27 cellular contexts compared by ENCODE assay signal in the genomic region with DNA sequence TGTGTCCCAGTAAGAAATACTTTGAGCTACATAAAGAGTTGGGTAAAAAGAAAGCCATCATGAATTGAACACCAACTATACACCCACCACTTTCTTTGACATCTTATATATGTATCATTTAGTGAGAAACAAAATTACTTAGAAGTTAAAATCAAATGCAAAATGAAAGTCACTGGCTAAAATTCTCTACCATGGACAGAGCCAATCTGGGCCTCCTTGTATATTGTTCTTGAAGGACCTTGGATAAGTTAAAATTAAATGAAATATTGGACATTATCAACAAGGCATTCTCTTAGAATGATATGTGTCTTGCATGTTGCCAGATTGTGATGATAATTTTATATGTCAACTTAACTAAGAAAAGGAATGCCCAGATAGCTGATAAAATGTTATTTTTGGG.
"Had no signal": no experiment of that assay in that cellular context is flagged by ENCODE, and none has a peak within 500 bp of the region (broad histone marks: within the 10 kb centered on the region; RNA-seq: fewer than 3 reads in every experiment).

No MANE protein-coding gene starts in this region.

- DNase-seq: activated B cell treated with CpG ODN at 0.5 μM for 24 hours; activated CD4-positive, alpha-beta T cell treated with anti-CD3 and anti-CD28 coated beads for 48 hours; activated CD4-positive, alpha-beta T cell treated with anti-CD3 and anti-CD28 coated beads, Interleukin-2, amount 50 U/mL, for 1 hour; activated CD4-positive, alpha-beta T cell treated with anti-CD3 and anti-CD28 coated beads, Interleukin-2, amount 50 U/mL, for 48 hours; activated CD8-positive, alpha-beta memory T cell treated with anti-CD3 and anti-CD28 coated beads for 24 hours; activated CD8-positive, alpha-beta T cell treated with anti-CD3 and anti-CD28 coated beads for 36 hours; activated effector memory CD4-positive, alpha-beta T cell treated with Interleukin-2 at 50 U/mL for 16 hours; activated gamma-delta T cell treated with Interleukin-2 at 50 U/mL for 16 hours; activated naive CD4-positive, alpha-beta T cell treated with anti-CD3 and anti-CD28 coated beads, Interleukin-2, amount 50 U/mL, for 16 hours; activated naive CD4-positive, alpha-beta T cell treated with Interleukin-2 at 50 U/mL for 16 hours; activated T-cell treated with anti-CD3 and anti-CD28 coated beads, Interleukin-2, amount 50 U/mL, for 4 hours; amygdala; aorta; brain microvascular endothelial cell; dorsolateral prefrontal cortex; effector memory CD4-positive, alpha-beta T cell; endodermal cell; foreskin fibroblast; heart left ventricle; T-helper 1 cell; T-helper 17 cell; T1000; WERI-Rb-1 had no signal

- H3K4me3 ChIP-seq: coronary artery, dorsolateral prefrontal cortex, heart left ventricle had no signal

- H3K36me3 ChIP-seq: brain microvascular endothelial cell, heart left ventricle, WERI-Rb-1 had no signal

- ATAC-seq: activated CD4-positive, CD25-positive, alpha-beta regulatory T cell treated with anti-CD3 and anti-CD28 coated beads, Interleukin-2, amount 50 U/mL, for 24 hours; activated CD8-positive, alpha-beta T cell treated with anti-CD3 and anti-CD28 coated beads for 36 hours; activated T-cell treated with anti-CD3 and anti-CD28 coated beads, Interleukin-2, amount 50 U/mL, for 4 hours; activated T-helper 17 cell treated with anti-CD3 and anti-CD28 coated beads, Interleukin-2, amount 50 U/mL, for 72 hours; esophagus mucosa; T-helper 17 cell had no signal

- H3K9me3 ChIP-seq: heart left ventricle had no signal

- H3K27ac ChIP-seq: brain microvascular endothelial cell, coronary artery, dorsolateral prefrontal cortex, WERI-Rb-1 had no signal
